29 cellular contexts compared by ENCODE assay signal in genomic region chr19:34534206-34534605, GRCh38.
"Had no signal": no experiment of that assay in that cellular context is flagged by ENCODE, and none has a peak within 500 bp of the region (broad histone marks: within the 10 kb centered on the region; RNA-seq: fewer than 3 reads in every experiment).

No MANE protein-coding gene starts in this region.

- H3K27me3 ChIP-seq: colonic mucosa, esophagus muscularis mucosa had no signal

- H3K4me3 Mint-ChIP-seq: dendritic cell treated with granulocyte-macrophage colony-stimulating factor and Interleukin-4, amounts not matched to agents 40 ng/mL and 50 ng/mL, for 4 days; effector memory CD8-positive, alpha-beta T cell; endodermal cell had no signal

- H3K4me2 ChIP-seq: hepatocyte had no signal

- H3K4me1 Mint-ChIP-seq: endodermal cell had no signal

- DNase-seq: colonic mucosa; cortex of kidney; dermis blood vessel endothelial cell; dorsolateral prefrontal cortex; effector CD4-positive, alpha-beta T cell; effector CD8-positive, alpha-beta T cell; effector memory CD4-positive, alpha-beta T cell; effector memory CD8-positive, alpha-beta T cell; endodermal cell; erythroblast; esophagus squamous epithelium; foreskin fibroblast; foreskin keratinocyte; foreskin melanocyte; gastrocnemius medialis; glutamatergic neuron; head of caudate nucleus; heart left ventricle; heart right ventricle had no signal

- H3K9me3 ChIP-seq: colonic mucosa, esophagus muscularis mucosa, esophagus squamous epithelium, gastrocnemius medialis, gastroesophageal sphincter, heart left ventricle, heart right ventricle had no signal

- H3K9me3 Mint-ChIP-seq: effector memory CD8-positive, alpha-beta T cell; endodermal cell had no signal

- H3K36me3 ChIP-seq: colonic mucosa, esophagus muscularis mucosa, esophagus squamous epithelium, gastrocnemius medialis, gastroesophageal sphincter, heart left ventricle, heart right ventricle had no signal

- ATAC-seq: effector memory CD8-positive, alpha-beta T cell; esophagus mucosa; foreskin keratinocyte; gastrocnemius medialis; gastroesophageal sphincter; heart left ventricle; heart right ventricle had no signal

- H3K4me1 ChIP-seq: colonic mucosa, esophagus muscularis mucosa, esophagus squamous epithelium, foreskin keratinocyte, gastrocnemius medialis, gastroesophageal sphincter, heart left ventricle, heart right ventricle had no signal

- H3K79me2 ChIP-seq: hepatocyte had no signal

- H3K4me3 ChIP-seq: colonic mucosa, coronary artery, dorsolateral prefrontal cortex, esophagus muscularis mucosa, esophagus squamous epithelium, gastrocnemius medialis, gastroesophageal sphincter, heart left ventricle, heart right ventricle, hepatocyte had no signal

- H3K27ac Mint-ChIP-seq: dendritic cell treated with granulocyte-macrophage colony-stimulating factor and Interleukin-4, amounts not matched to agents 40 ng/mL and 50 ng/mL, for 4 days; effector memory CD8-positive, alpha-beta T cell; endodermal cell had no signal

- H2AFZ ChIP-seq: hepatocyte had no signal

- FAIRE-seq: endometrium, endothelial cell of umbilical vein, frontal cortex had no signal

- H3K27ac ChIP-seq: colonic mucosa, coronary artery, dorsolateral prefrontal cortex, epithelial cell of prostate, esophagus muscularis mucosa, esophagus squamous epithelium, foreskin keratinocyte, gastrocnemius medialis, gastroesophageal sphincter, heart left ventricle, heart right ventricle, hepatocyte had no signal
